ENCODE assay signal across 8 cellular contexts in genomic region chr9:132161743-132162187, GRCh38. TPM values are rescaled to one million over a fixed set of nuclear protein-coding genes. Genes with fewer than 3 reads are reported as not detected.
A peak's percentile ranks its signal among the peaks of the same experiment; 100 is the strongest.
DNase-seq lines count a peak whose midpoint lies in the region; ATAC-seq and TF ChIP-seq lines count a peak whose summit lies in the region.

NTNG2 (plus strand) TSS chr9:132162058; CDS start chr9:132166832, 4,774 bp downstream.

- TF ChIP-seq CTCF in HFFc6 (IDR thresholded peaks at IDR 0.05) (no peak), GM13977 (IDR thresholded peaks at IDR 0.05; ENCODE audit: extremely low read depth, insufficient read depth, missing control alignments) (no peak)

- no peak for DNase-seq in HFFc6
- no peak for DNase-seq in immature natural killer cell
- no peak for DNase-seq in stimulated activated naive CD8-positive, alpha-beta T cell treated with anti-CD3 and anti-CD28 coated beads, Interleukin-15, Interleukin-2, amounts not matched to agents 100 U/mL and 50 U/mL, for 24 hours
- no peak for DNase-seq in SKM-1 treated with dmso at 0.1 percent for 144 hours (lab: John Stamatoyannopoulos, UW; ENCODE audit: unreplicated experiment)
- no peak for DNase-seq in GM13977 (ENCODE audit: low spot score)
- DNase-seq in retina: no peak
- no peak for DNase-seq in NCI-H345 treated with DMSO at 0.1 percent for 48 hours (lab: John Stamatoyannopoulos, UW; ENCODE audit: unreplicated experiment)

- H3K9me3 Mint-ChIP-seq in HFFc6 (no peaks in the 10 kb centered on the region), immature natural killer cell (peaks cover 0 to 1% (median 0%) of the 10 kb centered on the region in 6 donors)
- no peaks in the 10 kb centered on the region for H3K9me3 Mint-ChIP-seq in activated naive CD8-positive, alpha-beta T cell (ENCODE audit: low read depth)

- H3K4me1 Mint-ChIP-seq in HFFc6 (ENCODE audit: low read depth): peaks cover 12% of the 10 kb centered on the region
- H3K4me1 Mint-ChIP-seq in activated naive CD8-positive, alpha-beta T cell (ENCODE audit: low read depth): peaks cover 12% of the 10 kb centered on the region
- peaks cover 13 to 26% of the 10 kb centered on the region in 2 donors for H3K4me1 Mint-ChIP-seq in immature natural killer cell

- H3K4me3 Mint-ChIP-seq in HFFc6 (peak within 1 kb of the TSS; percentile 92), immature natural killer cell (peak within 1 kb of the TSS; percentile 94 to 100 (median 97))
- peak within 1 kb of the TSS; percentile 95 for H3K4me3 Mint-ChIP-seq in activated naive CD8-positive, alpha-beta T cell

- in situ Hi-C loops in GM13977 (cut with MboI; ENCODE audit: low pct_unique_long_range_greater_than_20kb, low sequenced_read_pairs, unreplicated experiment): no loop called here

- H3K36me3 Mint-ChIP-seq in HFFc6 (ENCODE audit: low read depth) (0 out of 2 replicates have a peak, but pooled peaks cover 4% of the 10 kb centered on the region), immature natural killer cell (peaks cover 0 to 4% (median 4%) of the 10 kb centered on the region in 3 donors)
- no peaks in the 10 kb centered on the region for H3K36me3 Mint-ChIP-seq in activated naive CD8-positive, alpha-beta T cell

- ATAC-seq in stimulated activated naive CD8-positive, alpha-beta T cell treated with anti-CD3 and anti-CD28 coated beads, Interleukin-15, Interleukin-2, amounts not matched to agents 100 U/mL and 50 U/mL, for 24 hours: peak; percentile 7

- H3K27ac Mint-ChIP-seq in HFFc6: peak within 1 kb of the TSS; percentile 28; the same call in 1 of the 2 replicates
- peak within 1 kb of the TSS; percentile 85 for H3K27ac Mint-ChIP-seq in activated naive CD8-positive, alpha-beta T cell
- peak within 1 kb of the TSS; percentile 84 to 97 (median 92) for H3K27ac Mint-ChIP-seq in immature natural killer cell

- H3K27me3 Mint-ChIP-seq in HFFc6 (ENCODE audit: insufficient read depth) (peaks cover 50% of the 10 kb centered on the region), immature natural killer cell (ENCODE audit: low read depth in 3 of 3) (peaks cover 12 to 27% (median 20%) of the 10 kb centered on the region in 3 donors)
- peaks cover 16% of the 10 kb centered on the region for H3K27me3 Mint-ChIP-seq in activated naive CD8-positive, alpha-beta T cell

RNA-seq across cellular contexts. Expression of gene NTNG2, which starts in this region (rescaled TPM):
- under 1 TPM; 0.41 to 0.82 (median 0.51) TPM for total RNA-seq in HFFc6 (2021; fragmentation: NEBNext Ultra II Directional; extraction: Animal tissue kit (Norgen Biotek cat#: 25700))
- under 1 TPM; 0.27 to 0.94 (median 0.62) TPM for polyA plus RNA-seq in immature natural killer cell

Comparison
In these comparisons a context has a peak if more than half of its experiments do, and no peak if none do; other contexts are left out.
1. H3K27ac Mint-ChIP-seq: peak in every context shown above with its lines; median percentile 92 in immature natural killer cell; 85 in activated naive CD8-positive, alpha-beta T cell; 28 in HFFc6.